In genomic region chr16:89201467-89202377, GRCh38 we compare ENCODE assay signal across 8 cellular contexts. TPM values are rescaled to one million over a fixed set of nuclear protein-coding genes. Genes with fewer than 3 reads are reported as not detected.
DNase-seq lines count a peak whose midpoint lies in the region; ATAC-seq and TF ChIP-seq lines count a peak whose summit lies in the region.

No MANE protein-coding gene starts in this region.

- H3K36me3 Mint-ChIP-seq in brain = no peaks in the 10 kb centered on the region

- no peaks in the 10 kb centered on the region for H3K9me3 ChIP-seq in WERI-Rb-1 (ENCODE audit: severe bottlenecking)

- peaks cover 14 to 20% (median 16%) of the 10 kb centered on the region in 5 experiments for H3K9me3 Mint-ChIP-seq in brain

- H3K27ac Mint-ChIP-seq in brain = no peak overlapping the region

- ATAC-seq in GM21723 (IDR thresholded peaks at IDR 0.05; ENCODE audit: unreplicated experiment) = no peak

- TF ChIP-seq CTCF in WERI-Rb-1 (IDR thresholded peaks at IDR 0.05; ENCODE audit: low read depth, low read length) (no peak), brain (conservative IDR thresholded peaks at IDR 0.05) (no peak)

- H3K4me1 Mint-ChIP-seq in brain = peaks cover 7% of the 10 kb centered on the region

- no peak overlapping the region for H3K27ac ChIP-seq in WERI-Rb-1

- DNase-seq in D341Med (ENCODE audit: low spot score) (peak; percentile 98), KG1 (lab: John Stamatoyannopoulos, UW) (peak; percentile 9), WERI-Rb-1 (peak; percentile 72), iPS-NIHi7 (ENCODE audit: extremely low spot score) (peak; percentile 93), UCSD-AML1 (lab: John Stamatoyannopoulos, UW; ENCODE audit: unreplicated experiment) (no peak)
- DNase-seq in stimulated activated CD4-positive, alpha-beta T cell treated with anti-CD3 and anti-CD28 coated beads, Interleukin-1b, Interleukin-23, amount 100 ng/mL, for 4 hours (ENCODE audit: low read depth in 2 of 2) = peak; percentile 77 to 78

- H3K27me3 ChIP-seq in WERI-Rb-1 (ENCODE audit: insufficient read depth, low read depth, severe bottlenecking) = no peaks in the 10 kb centered on the region

- peak overlapping the region; percentile 37 for H3K4me3 ChIP-seq in WERI-Rb-1 (ENCODE audit: low read depth, low read length)

- H3K36me3 ChIP-seq in WERI-Rb-1 = no peaks in the 10 kb centered on the region

- peaks cover 78% of the 10 kb centered on the region for H3K27me3 Mint-ChIP-seq in brain

- H3K4me3 Mint-ChIP-seq in brain = peak overlapping the region; percentile 73 to 80 (median 79)

RNA-seq across cellular contexts. Expression of gene SLC22A31, which starts 1.4 kb away (rescaled TPM):
- not detected for polyA plus RNA-seq in brain (ENCODE audit: insufficient read depth, low read depth, low replicate concordance)

RNA-seq across cellular contexts. Expression of gene ZNF778, which starts 15.8 kb away (rescaled TPM):
- 7.9 TPM for polyA plus RNA-seq in brain (ENCODE audit: insufficient read depth, low read depth, low replicate concordance)

RNA-seq across cellular contexts. Expression of gene CDH15, which starts 30.2 kb away (rescaled TPM):
- not detected for polyA plus RNA-seq in brain (ENCODE audit: insufficient read depth, low read depth, low replicate concordance)
